11 cellular contexts compared by ENCODE assay signal in the genomic region with DNA sequence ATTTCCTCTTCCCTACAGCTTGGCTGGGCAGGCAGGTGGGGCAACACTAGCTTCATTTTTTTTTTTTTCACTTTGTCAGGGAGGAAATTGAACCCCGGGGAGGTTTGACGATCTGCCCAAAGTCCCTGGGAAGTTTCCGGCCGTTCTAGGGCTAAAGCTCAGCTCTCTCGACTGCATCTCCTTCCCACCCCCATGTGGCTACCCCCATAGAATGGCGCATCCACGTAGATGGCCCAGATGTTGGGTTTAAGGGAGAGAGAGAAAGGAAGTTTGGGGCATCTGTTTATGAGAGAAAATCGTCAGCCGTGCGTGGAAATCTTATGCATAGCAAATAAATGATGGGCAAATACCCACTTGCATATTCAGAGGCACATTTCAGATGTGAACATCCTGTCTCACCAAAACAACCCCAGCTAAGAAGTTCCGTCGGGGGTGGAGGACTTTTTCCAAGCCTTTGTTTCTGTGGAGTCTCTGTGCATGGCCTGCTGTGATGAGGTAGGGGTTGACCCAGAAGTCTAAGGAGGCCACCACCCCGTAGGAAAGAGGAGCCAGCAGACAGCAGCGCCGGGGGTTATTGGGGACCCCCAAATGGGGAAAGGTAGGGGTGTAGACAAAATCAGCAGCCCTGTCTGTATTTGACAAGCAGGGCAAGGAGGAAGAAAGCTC. TPM values are rescaled to one million over a fixed set of nuclear protein-coding genes. Genes with fewer than 3 reads are reported as not detected.
A peak's percentile ranks its signal among the peaks of the same experiment; 100 is the strongest.
DNase-seq lines count a peak whose midpoint lies in the region; ATAC-seq and TF ChIP-seq lines count a peak whose summit lies in the region.
"Had no signal": no experiment of that assay in that cellular context is flagged by ENCODE, and none has a peak within 500 bp of the region (broad histone marks: within the 10 kb centered on the region; RNA-seq: fewer than 3 reads in every experiment).

No MANE protein-coding gene starts in this region.

- ATAC-seq in omental fat pad (ENCODE audit: low FRiP score) (no peak), GM21423 (IDR thresholded peaks at IDR 0.05; ENCODE audit: unreplicated experiment) (no peak)

- peaks cover 3 to 10% (median 6%) of the 10 kb centered on the region in 7 donors for H3K9me3 Mint-ChIP-seq in CD14-positive monocyte
- H3K9me3 Mint-ChIP-seq in activated naive CD4-positive, alpha-beta T cell treated with anti-CD3 and anti-CD28 coated beads for 36 hours: peaks cover 8% of the 10 kb centered on the region

- H3K9ac ChIP-seq in neuronal stem cell (ENCODE audit: low read depth, low read length, poor library complexity): no peak overlapping the region

- H3K4me1 Mint-ChIP-seq in CD14-positive monocyte: peaks cover 31% of the 10 kb centered on the region
- H3K4me1 Mint-ChIP-seq in activated naive CD4-positive, alpha-beta T cell treated with anti-CD3 and anti-CD28 coated beads for 36 hours (ENCODE audit: low read depth): peaks cover 64% of the 10 kb centered on the region

- peaks cover 12 to 33% of the 10 kb centered on the region in 2 donors for H3K4me1 ChIP-seq in neuronal stem cell (ENCODE audit: control insufficient read depth in 2 of 2, insufficient read depth in 1 of 2, low read depth in 1 of 2, low read length in 2 of 2)

- H3K4ac ChIP-seq in neuronal stem cell (ENCODE audit: low read length): no peak overlapping the region

- peaks cover 11 to 18% (median 12%) of the 10 kb centered on the region in 3 donors for H3K27me3 Mint-ChIP-seq in CD14-positive monocyte (ENCODE audit: low read depth in 3 of 3)
- no peaks in the 10 kb centered on the region for H3K27me3 Mint-ChIP-seq in activated naive CD4-positive, alpha-beta T cell treated with anti-CD3 and anti-CD28 coated beads for 36 hours (ENCODE audit: low read depth)

- H3K27ac Mint-ChIP-seq in CD14-positive monocyte: peak overlapping the region in 4 of 7 donors; percentile 25 to 61 (median 56)
- H3K27ac Mint-ChIP-seq in activated naive CD4-positive, alpha-beta T cell treated with anti-CD3 and anti-CD28 coated beads for 36 hours: peak overlapping the region; percentile 94

- no peak overlapping the region for H3K4me2 ChIP-seq in neuronal stem cell (ENCODE audit: insufficient read depth, low read length, poor library complexity, severe bottlenecking)

- CTCF ChIA-PET in activated naive CD4-positive, alpha-beta T cell treated with anti-CD3 and anti-CD28 coated beads for 36 hours (lab: Charles Lee): interaction anchor here (0.7 to 3.8 kb wide), 17 partner anchors 11 to 100 kb away, joined by 3 to 24 read pairs (median 6); no protein-coding TSS in a partner anchor

- H2BK12ac ChIP-seq in neuronal stem cell (ENCODE audit: low read length): no peak overlapping the region

- intact Hi-C loops in CD14-positive monocyte (cut with micrococcal nuclease): no loop called here
- intact Hi-C loops in activated naive CD4-positive, alpha-beta T cell treated with anti-CD3 and anti-CD28 coated beads for 36 hours (cut with micrococcal nuclease): loop anchor here (1.0 kb wide), 2 partner anchors 23 to 37 kb away; no protein-coding TSS in a partner anchor
- intact Hi-C loops in head of caudate nucleus (cut with DNase I): no loop called here

- no peak overlapping the region for H2BK15ac ChIP-seq in neuronal stem cell (ENCODE audit: low read length)

- no peak overlapping the region for H3K4me3 ChIP-seq in neuronal stem cell (ENCODE audit: low read length in 2 of 2)

- DNase-seq in CD14-positive monocyte (ENCODE audit: low spot score): no peak
- DNase-seq in T-helper 9 cell: peak; percentile 28
- DNase-seq in activated naive CD4-positive, alpha-beta T cell treated with anti-CD3 and anti-CD28 coated beads for 36 hours: peak; percentile 71
- no peak for DNase-seq in neuronal stem cell (ENCODE audit: low spot score)
- no peak for DNase-seq in omental fat pad (ENCODE audit: low spot score)
- no peak for DNase-seq in SW 1271 (lab: John Stamatoyannopoulos, UW)
- DNase-seq in head of caudate nucleus: no peak
- DNase-seq: KG1, Right ventricle myocardium superior had no signal

- H2AK5ac ChIP-seq in neuronal stem cell (ENCODE audit: low read depth, low read length): no peak overlapping the region

- no peak overlapping the region for H3K27ac ChIP-seq in neuronal stem cell (replicated peaks; ENCODE audit: low read length)

- no peak overlapping the region for H4K91ac ChIP-seq in neuronal stem cell (ENCODE audit: low read depth, low read length, poor library complexity)

- no peaks in the 10 kb centered on the region for H3K36me3 ChIP-seq in neuronal stem cell (replicated peaks in 1 of 2; ENCODE audit: control insufficient read depth in 2 of 2, insufficient read depth in 2 of 2, low read length in 2 of 2)

- H2BK5ac ChIP-seq in neuronal stem cell (ENCODE audit: low read length): no peak overlapping the region

- no peaks in the 10 kb centered on the region for H3K27me3 ChIP-seq in neuronal stem cell (ENCODE audit: control insufficient read depth in 3 of 3, insufficient read depth in 3 of 3, low read depth in 1 of 3, low read length in 3 of 3)

- H3K4me3 Mint-ChIP-seq in CD14-positive monocyte: peak overlapping the region; percentile 35 to 36
- peak overlapping the region; percentile 75 for H3K4me3 Mint-ChIP-seq in activated naive CD4-positive, alpha-beta T cell treated with anti-CD3 and anti-CD28 coated beads for 36 hours

- H3K14ac ChIP-seq in neuronal stem cell (ENCODE audit: low read length): no peak overlapping the region

- H3K9me3 ChIP-seq in neuronal stem cell (replicated peaks in 1 of 2; ENCODE audit: control insufficient read depth in 2 of 2, insufficient read depth in 1 of 2, low read depth in 1 of 2, low read length in 2 of 2): peaks cover 8 to 21% of the 10 kb centered on the region in 2 donors

- no peaks in the 10 kb centered on the region for H3K79me1 ChIP-seq in neuronal stem cell (ENCODE audit: low read depth, low read length)

- TF ChIP-seq CTCF in CD14-positive monocyte (IDR thresholded peaks at IDR 0.05) (no peak), omental fat pad (IDR thresholded peaks at IDR 0.05) (no peak)

- no CpG with 5 or more reads among the region's 15 CpGs for WGBS in neuronal stem cell (ENCODE audit: extremely low coverage in 2 of 2, insufficient read length in 2 of 2, insufficient replicate concordance in 1 of 2), 2 donors

- H3K23ac ChIP-seq in neuronal stem cell (ENCODE audit: low read depth, low read length, poor library complexity): no peak overlapping the region

- peak overlapping the region; percentile 60 for H2AFZ ChIP-seq in neuronal stem cell (ENCODE audit: low read length)

- H3K36me3 Mint-ChIP-seq in CD14-positive monocyte: no peaks in the 10 kb centered on the region
- peaks cover 3% of the 10 kb centered on the region for H3K36me3 Mint-ChIP-seq in activated naive CD4-positive, alpha-beta T cell treated with anti-CD3 and anti-CD28 coated beads for 36 hours (ENCODE audit: low read depth)

- H2BK120ac ChIP-seq in neuronal stem cell (ENCODE audit: low read depth, low read length): no peak overlapping the region

- no peak overlapping the region for H4K8ac ChIP-seq in neuronal stem cell (ENCODE audit: low read depth, low read length)

- H3K18ac ChIP-seq in neuronal stem cell (ENCODE audit: low read length): no peak overlapping the region

RNA-seq across cellular contexts. Expression of gene ZNF831, which starts 40.5 kb away (rescaled TPM):
- under 1 TPM in 1 of 2 donors, not detected in 1; 0.09 TPM for polyA plus RNA-seq in CD14-positive monocyte
- total RNA-seq in activated naive CD4-positive, alpha-beta T cell treated with anti-CD3 and anti-CD28 coated beads for 36 hours: 1 to 10 TPM; 5.1 to 6.0 TPM
- not detected for polyA plus RNA-seq in neuronal stem cell (2013, experiment 1 of 2)
- not detected for polyA plus RNA-seq in neuronal stem cell (2013, experiment 2 of 2)
- total RNA-seq in omental fat pad: 1 to 10 TPM; 1.3 to 3.6 (median 2.0) TPM
- total RNA-seq: myocyte had no signal

Comparison
In these comparisons a context has a peak if more than half of its experiments do, and no peak if none do; other contexts are left out.
1. DNase-seq: peak in T-helper 9 cell (single experiment) and activated naive CD4-positive, alpha-beta T cell treated with anti-CD3 and anti-CD28 coated beads for 36 hours (single experiment); none in CD14-positive monocyte (single experiment), neuronal stem cell (single experiment), omental fat pad (single experiment), SW 1271 (0 of 2) and head of caudate nucleus (0 of 42).